ENCODE assay signal across 8 cellular contexts in genomic region chr7:90153943-90154761, GRCh38. TPM values are rescaled to one million over a fixed set of nuclear protein-coding genes. Genes with fewer than 3 reads are reported as not detected.
A peak's percentile ranks its signal among the peaks of the same experiment; 100 is the strongest.
DNase-seq lines count a peak whose midpoint lies in the region; ATAC-seq and FAIRE-seq lines count a peak whose summit lies in the region.
"Not testable (repeated sequence)": the region's sequence is repeated elsewhere in the genome, so short reads cannot be mapped to it uniquely, and the experiment has no call there.

Gene STEAP1 (plus strand): TSS chr7:90154469. CDS start chr7:90159789, 5,320 bp downstream.

- ATAC-seq in GM21723 (IDR thresholded peaks at IDR 0.05; ENCODE audit: unreplicated experiment): peak; percentile 97

- H3K4me3 Mint-ChIP-seq in IgD-negative memory B cell: peak within 1 kb of the TSS; percentile 38 to 93 (median 69)
- H3K4me3 Mint-ChIP-seq in activated T-helper 1 cell treated with anti-CD3 and anti-CD28 coated beads, Interleukin-12 subunit alpha, Interleukin-12 subunit beta, Interleukin-2, Interleukin-4 antibody, amounts not matched to agents 30 ng/mL and 10 ng/mL and 1 ng/mL, durations not matched to agents 14 hours and 24 hours and 36 hours: peak within 1 kb of the TSS; percentile 78

- not testable (repeated sequence) for FAIRE-seq in RCC 7860 (lab: Jason Lieb, UNC)

- H3K4me1 Mint-ChIP-seq in IgD-negative memory B cell; activated T-helper 1 cell treated with anti-CD3 and anti-CD28 coated beads, Interleukin-12 subunit alpha, Interleukin-12 subunit beta, Interleukin-2, Interleukin-4 antibody, amounts not matched to agents 30 ng/mL and 10 ng/mL and 1 ng/mL, durations not matched to agents 14 hours and 24 hours and 36 hours (ENCODE audit: low read depth): not testable (repeated sequence)

- not testable (repeated sequence) for H3K9me3 Mint-ChIP-seq in IgD-negative memory B cell; activated T-helper 1 cell treated with anti-CD3 and anti-CD28 coated beads, Interleukin-12 subunit alpha, Interleukin-12 subunit beta, Interleukin-2, Interleukin-4 antibody, amounts not matched to agents 30 ng/mL and 10 ng/mL and 1 ng/mL, durations not matched to agents 14 hours and 24 hours and 36 hours

- H3K36me3 Mint-ChIP-seq in IgD-negative memory B cell; activated T-helper 1 cell treated with anti-CD3 and anti-CD28 coated beads, Interleukin-12 subunit alpha, Interleukin-12 subunit beta, Interleukin-2, Interleukin-4 antibody, amounts not matched to agents 30 ng/mL and 10 ng/mL and 1 ng/mL, durations not matched to agents 14 hours and 24 hours and 36 hours (ENCODE audit: low read depth): not testable (repeated sequence)

- intact Hi-C loops in activated T-helper 1 cell treated with anti-CD3 and anti-CD28 coated beads, Interleukin-12 subunit alpha, Interleukin-12 subunit beta, Interleukin-2, Interleukin-4 antibody, amounts not matched to agents 30 ng/mL and 10 ng/mL and 1 ng/mL, durations not matched to agents 14 hours and 24 hours and 36 hours (cut with micrococcal nuclease): loop anchor here (1.0 to 5.0 kb wide), 6 partner anchors 25 to 273 kb away; partner anchors contain the start of genes CFAP69, GTPBP10 and STEAP2

- not testable (repeated sequence) for H3K27me3 Mint-ChIP-seq in IgD-negative memory B cell
- H3K27me3 Mint-ChIP-seq in activated T-helper 1 cell treated with anti-CD3 and anti-CD28 coated beads, Interleukin-12 subunit alpha, Interleukin-12 subunit beta, Interleukin-2, Interleukin-4 antibody, amounts not matched to agents 30 ng/mL and 10 ng/mL and 1 ng/mL, durations not matched to agents 14 hours and 24 hours and 36 hours (ENCODE audit: insufficient read depth): peaks cover 10% of the 10 kb centered on the region

- DNase-seq in DMS79 treated with DMSO at 0.1 percent for 48 hours (lab: John Stamatoyannopoulos, UW): peak; percentile 31
- peak; percentile 63 for DNase-seq in RCC 7860 (ENCODE audit: low spot score)
- DNase-seq in activated T-helper 1 cell treated with anti-CD3 and anti-CD28 coated beads, Interleukin-12 subunit alpha, Interleukin-12 subunit beta, Interleukin-2, Interleukin-4 antibody, amounts not matched to agents 30 ng/mL and 10 ng/mL and 1 ng/mL, durations not matched to agents 14 hours and 24 hours and 36 hours (ENCODE audit: low spot score): peak; percentile 79
- DNase-seq in fibroblast of gingiva (ENCODE audit: low read depth): peak; percentile 93
- DNase-seq in myocyte (ENCODE audit: low read depth): peak; percentile 94
- DNase-seq in stimulated activated CD8-positive, alpha-beta memory T cell treated with anti-CD3 and anti-CD28 coated beads, Interleukin-4, amount 100 ng/mL, for 48 hours: peak; percentile 94

- peak within 1 kb of the TSS in 1 of 3 donors; percentile 83 for H3K27ac Mint-ChIP-seq in IgD-negative memory B cell
- H3K27ac Mint-ChIP-seq in activated T-helper 1 cell treated with anti-CD3 and anti-CD28 coated beads, Interleukin-12 subunit alpha, Interleukin-12 subunit beta, Interleukin-2, Interleukin-4 antibody, amounts not matched to agents 30 ng/mL and 10 ng/mL and 1 ng/mL, durations not matched to agents 14 hours and 24 hours and 36 hours: peak within 1 kb of the TSS; percentile 12

RNA-seq across cellular contexts. Expression of gene STEAP1, which starts in this region (rescaled TPM):
- not detected for polyA plus RNA-seq in IgD-negative memory B cell
- total RNA-seq in activated T-helper 1 cell treated with anti-CD3 and anti-CD28 coated beads, Interleukin-12 subunit alpha, Interleukin-12 subunit beta, Interleukin-2, Interleukin-4 antibody, amounts not matched to agents 30 ng/mL and 10 ng/mL and 1 ng/mL, durations not matched to agents 14 hours and 24 hours and 36 hours: 1.9 and 3.3 TPM in 2 replicates
- total RNA-seq in myocyte: 12.5 and 14.4 TPM in 2 replicates
- polyA plus RNA-seq in myocyte (2012): 2.7 TPM

Comparison
In these comparisons a context has a peak if more than half of its experiments do, and no peak if none do; other contexts are left out.
1. Peak in every context shown above with its lines: DNase-seq and ATAC-seq.
2. DNase-seq: peak in every context shown above with its lines; median percentile 94 in myocyte; 94 in stimulated activated CD8-positive, alpha-beta memory T cell treated with anti-CD3 and anti-CD28 coated beads, Interleukin-4, amount 100 ng/mL, for 48 hours; 93 in fibroblast of gingiva; 79 in activated T-helper 1 cell treated with anti-CD3 and anti-CD28 coated beads, Interleukin-12 subunit alpha, Interleukin-12 subunit beta, Interleukin-2, Interleukin-4 antibody, amounts not matched to agents 30 ng/mL and 10 ng/mL and 1 ng/mL, durations not matched to agents 14 hours and 24 hours and 36 hours; 63 in RCC 7860; 31 in DMS79 treated with DMSO at 0.1 percent for 48 hours.